ENCODE assay signal across 21 cellular contexts in genomic region chr6:134753001-134753400, GRCh38.
A peak's percentile ranks its signal among the peaks of the same experiment; 100 is the strongest.
DNase-seq lines count a peak whose midpoint lies in the region; ATAC-seq and TF ChIP-seq lines count a peak whose summit lies in the region.
"Had no signal": no experiment of that assay in that cellular context is flagged by ENCODE, and none has a peak within 500 bp of the region (broad histone marks: within the 10 kb centered on the region; RNA-seq: fewer than 3 reads in every experiment).

No MANE protein-coding gene starts in this region.

- no peak for TF ChIP-seq EP300 in stomach (IDR thresholded peaks at IDR 0.05)

- TF ChIP-seq CTCF in mammary epithelial cell (conservative IDR thresholded peaks at IDR 0.05 in 1 of 2, IDR thresholded peaks at IDR 0.05 in 1 of 2; ENCODE audit: extremely low read depth in 1 of 2, insufficient read depth in 1 of 2, low read depth in 1 of 2, low read length in 2 of 2) (no peak), MCF 10A (IDR thresholded peaks at IDR 0.05; ENCODE audit: unreplicated experiment) (no peak), epithelial cell of proximal tubule (conservative IDR thresholded peaks at IDR 0.05; ENCODE audit: low read depth, low read length) (no peak), stomach (IDR thresholded peaks at IDR 0.05) (no peak), ascending aorta (IDR thresholded peaks at IDR 0.05) (no peak)

- intact Hi-C loops in mammary epithelial cell (cut with micrococcal nuclease), result no loop called here
- intact Hi-C loops in MCF 10A (cut with micrococcal nuclease), result no loop called here
- intact Hi-C loops in stomach (cut with DNase I; ENCODE audit: low total_unique reads), result no loop called here
- intact Hi-C loops in ascending aorta (cut with DNase I), result no loop called here

- dilution Hi-C loops in mammary epithelial cell (cut with HindIII; ENCODE audit: low sequenced_read_pairs), result no loop called here

- peaks cover 6% of the 10 kb centered on the region for H3K4me1 ChIP-seq in mammary epithelial cell (ENCODE audit: insufficient read depth, low read length)
- H3K4me1 ChIP-seq in stomach, result no peaks in the 10 kb centered on the region
- no peaks in the 10 kb centered on the region for H3K4me1 ChIP-seq in ascending aorta
- H3K4me1 ChIP-seq: BLaER1 treated with 17β-estradiol and CSF1 and Interleukin-3, amounts not matched to agents 10 nM and 100 nM had no signal

- ATAC-seq in activated naive CD8-positive, alpha-beta T cell treated with anti-CD3 and anti-CD28 coated beads, Interleukin-2, amount 50 U/mL, for 24 hours, result no peak
- ATAC-seq in activated naive CD4-positive, alpha-beta T cell treated with anti-CD3 and anti-CD28 coated beads, Interleukin-2, amount 50 U/mL, for 72 hours, result no peak

- DNase-seq in mammary epithelial cell (peak; percentile 15), MCF 10A (ENCODE audit: unreplicated experiment) (no peak), epithelial cell of proximal tubule (ENCODE audit: low read depth) (peak; percentile 84), mucosa of gallbladder (ENCODE audit: low spot score) (peak; percentile 66), stomach (no peak), ascending aorta (ENCODE audit: low spot score in 2 of 2) (no peak)
- DNase-seq in activated naive CD8-positive, alpha-beta T cell treated with anti-CD3 and anti-CD28 coated beads, Interleukin-2, amount 50 U/mL, for 24 hours, result no peak
- no peak for DNase-seq in activated naive CD4-positive, alpha-beta T cell treated with anti-CD3 and anti-CD28 coated beads, Interleukin-2, amount 50 U/mL, for 72 hours (ENCODE audit: low spot score in 2 of 2)
- DNase-seq: 8988T; DMS53; H9; MV-4-11; NCI-H1436; NCI-H2029 treated with DMSO at 0.1 percent for 48 hours; NCI-H2227 treated with DMSO at 0.1 percent for 48 hours; NCI-H526 treated with DMSO at 0.1 percent for 48 hours; NK-92 treated with Interleukin-12 subunit alpha and Interleukin-12 subunit beta, amount 100 ng/mL, for 24 hours; OCI-M1 had no signal

- H3K27ac ChIP-seq in mammary epithelial cell (ENCODE audit: insufficient read depth, low read depth, low read length) (no peak overlapping the region), stomach (peak overlapping the region in 3 of 5 donors; percentile 4 to 49 (median 15)), ascending aorta (no peak overlapping the region)
- H3K27ac ChIP-seq: BLaER1 treated with 17β-estradiol and CSF1 and Interleukin-3, amounts not matched to agents 10 nM and 100 nM; RWPE1 had no signal

- TF ChIP-seq POLR2A in stomach (IDR thresholded peaks at IDR 0.05), result no peak

- no peaks in the 10 kb centered on the region for H3K79me2 ChIP-seq in mammary epithelial cell (ENCODE audit: insufficient read depth, low read length)

- no peak overlapping the region for H2AFZ ChIP-seq in mammary epithelial cell (ENCODE audit: low read depth, low read length)

- WGBS in mammary epithelial cell (ENCODE audit: low coverage, missing lambda C conversion rate), result 59% methylated on average over 4 of the region's 4 CpGs
- WGBS in stomach, 5 donors, result 11 to 28% (median 25%) methylated on average over 4 of the region's 4 CpGs

- no peaks in the 10 kb centered on the region for H3K36me3 ChIP-seq in mammary epithelial cell (ENCODE audit: insufficient read depth, low read length)
- H3K36me3 ChIP-seq in stomach, result no peaks in the 10 kb centered on the region
- H3K36me3 ChIP-seq in ascending aorta, result no peaks in the 10 kb centered on the region
- H3K36me3 ChIP-seq: BLaER1 treated with 17β-estradiol and CSF1 and Interleukin-3, amounts not matched to agents 10 nM and 100 nM had no signal

- H3K27me3 Mint-ChIP-seq in MCF 10A (ENCODE audit: insufficient read depth, unreplicated experiment), result no peaks in the 10 kb centered on the region
- peaks cover 5% of the 10 kb centered on the region for H3K27me3 Mint-ChIP-seq in activated naive CD8-positive, alpha-beta T cell treated with anti-CD3 and anti-CD28 coated beads, Interleukin-2, amount 50 U/mL, for 24 hours

- BruUV-seq in mammary epithelial cell (replicated peaks; lab: Mats Ljungman, UMichigan) (no TSS peak), MCF 10A (replicated peaks; lab: Mats Ljungman, UMichigan) (no TSS peak)

- in situ Hi-C loops in mammary epithelial cell (cut with MboI; ENCODE audit: low sequenced_read_pairs in 2 of 2), result no loop called here

- H3K9me3 Mint-ChIP-seq in MCF 10A (ENCODE audit: unreplicated experiment), result no peaks in the 10 kb centered on the region
- H3K9me3 Mint-ChIP-seq in activated naive CD8-positive, alpha-beta T cell treated with anti-CD3 and anti-CD28 coated beads, Interleukin-2, amount 50 U/mL, for 24 hours, result no peaks in the 10 kb centered on the region
- H3K9me3 Mint-ChIP-seq in activated naive CD4-positive, alpha-beta T cell treated with anti-CD3 and anti-CD28 coated beads, Interleukin-2, amount 50 U/mL, for 72 hours, result no peaks in the 10 kb centered on the region
- H3K9me3 Mint-ChIP-seq: H9 had no signal

- H3K9ac ChIP-seq in mammary epithelial cell (ENCODE audit: insufficient read depth, low read length), result no peak overlapping the region
- H3K9ac ChIP-seq: BLaER1 treated with 17β-estradiol and CSF1 and Interleukin-3, amounts not matched to agents 10 nM and 100 nM had no signal

- no peaks in the 10 kb centered on the region for H3K4me1 Mint-ChIP-seq in MCF 10A (ENCODE audit: insufficient read depth, unreplicated experiment)
- no peaks in the 10 kb centered on the region for H3K4me1 Mint-ChIP-seq in activated naive CD8-positive, alpha-beta T cell treated with anti-CD3 and anti-CD28 coated beads, Interleukin-2, amount 50 U/mL, for 24 hours
- H3K4me1 Mint-ChIP-seq: IgD-negative memory B cell had no signal

- H4K20me1 ChIP-seq in mammary epithelial cell (ENCODE audit: insufficient read depth, low read length), result no peaks in the 10 kb centered on the region
- H4K20me1 ChIP-seq: BLaER1 treated with 17β-estradiol and CSF1 and Interleukin-3, amounts not matched to agents 10 nM and 100 nM had no signal

- H3K4me2 ChIP-seq in mammary epithelial cell (ENCODE audit: insufficient read depth, low read depth, low read length), result no peak overlapping the region
- H3K4me2 ChIP-seq: BLaER1 treated with 17β-estradiol and CSF1 and Interleukin-3, amounts not matched to agents 10 nM and 100 nM had no signal

- H3K9me3 ChIP-seq in mammary epithelial cell (replicated peaks; ENCODE audit: insufficient read depth, low read length), result no peaks in the 10 kb centered on the region
- H3K9me3 ChIP-seq in stomach, result no peaks in the 10 kb centered on the region
- H3K9me3 ChIP-seq in ascending aorta, result no peaks in the 10 kb centered on the region
- H3K9me3 ChIP-seq: BLaER1 treated with 17β-estradiol and CSF1 and Interleukin-3, amounts not matched to agents 10 nM and 100 nM had no signal

- H3K36me3 Mint-ChIP-seq in MCF 10A (ENCODE audit: insufficient read depth, unreplicated experiment), result no peaks in the 10 kb centered on the region
- no peaks in the 10 kb centered on the region for H3K36me3 Mint-ChIP-seq in activated naive CD8-positive, alpha-beta T cell treated with anti-CD3 and anti-CD28 coated beads, Interleukin-2, amount 50 U/mL, for 24 hours (ENCODE audit: low read depth)
- H3K36me3 Mint-ChIP-seq in activated naive CD4-positive, alpha-beta T cell treated with anti-CD3 and anti-CD28 coated beads, Interleukin-2, amount 50 U/mL, for 72 hours, result no peaks in the 10 kb centered on the region
- H3K36me3 Mint-ChIP-seq: IgD-negative memory B cell had no signal

- H3K4me3 Mint-ChIP-seq in MCF 10A (ENCODE audit: unreplicated experiment), result no peak overlapping the region
- H3K4me3 Mint-ChIP-seq in activated naive CD8-positive, alpha-beta T cell treated with anti-CD3 and anti-CD28 coated beads, Interleukin-2, amount 50 U/mL, for 24 hours, result no peak overlapping the region
- H3K4me3 Mint-ChIP-seq: H9, IgD-negative memory B cell had no signal

- POLR2A ChIA-PET in MCF 10A (lab: Yijun Ruan, JAX), result no interaction called here

- H3K27me3 ChIP-seq in mammary epithelial cell (ENCODE audit: insufficient read depth, low read length), result no peaks in the 10 kb centered on the region
- H3K27me3 ChIP-seq in stomach, result no peaks in the 10 kb centered on the region
- H3K27me3 ChIP-seq in ascending aorta, result no peaks in the 10 kb centered on the region
- H3K27me3 ChIP-seq: BLaER1 treated with 17β-estradiol and CSF1 and Interleukin-3, amounts not matched to agents 10 nM and 100 nM had no signal

- no peak overlapping the region for H3K27ac Mint-ChIP-seq in MCF 10A (ENCODE audit: low read depth, unreplicated experiment)
- H3K27ac Mint-ChIP-seq in activated naive CD8-positive, alpha-beta T cell treated with anti-CD3 and anti-CD28 coated beads, Interleukin-2, amount 50 U/mL, for 24 hours, result no peak overlapping the region
- H3K27ac Mint-ChIP-seq in activated naive CD4-positive, alpha-beta T cell treated with anti-CD3 and anti-CD28 coated beads, Interleukin-2, amount 50 U/mL, for 72 hours, result no peak overlapping the region
- H3K27ac Mint-ChIP-seq: IgD-negative memory B cell had no signal

- H3K4me3 ChIP-seq in mammary epithelial cell (replicated peaks in 1 of 3; ENCODE audit: insufficient read depth in 1 of 3, low read depth in 2 of 3, low read length in 3 of 3) (no peak overlapping the region), epithelial cell of proximal tubule (ENCODE audit: low read depth, low read length) (no peak overlapping the region), stomach (no peak overlapping the region), ascending aorta (no peak overlapping the region)
- H3K4me3 ChIP-seq: BLaER1 treated with 17β-estradiol and CSF1 and Interleukin-3, amounts not matched to agents 10 nM and 100 nM had no signal

- CTCF ChIA-PET in mammary epithelial cell (lab: Charles Lee; ENCODE audit: low non-redundant PET), result no interaction called here
- CTCF ChIA-PET in MCF 10A (lab: Yijun Ruan, JAX), result no interaction called here

Comparison
In these comparisons a context has a peak if more than half of its experiments do, and no peak if none do; other contexts are left out.
1. DNase-seq: peak in mammary epithelial cell (single experiment), epithelial cell of proximal tubule (single experiment) and mucosa of gallbladder (single experiment); none in MCF 10A (single experiment), stomach (single experiment), activated naive CD8-positive, alpha-beta T cell treated with anti-CD3 and anti-CD28 coated beads, Interleukin-2, amount 50 U/mL, for 24 hours (single experiment), activated naive CD4-positive, alpha-beta T cell treated with anti-CD3 and anti-CD28 coated beads, Interleukin-2, amount 50 U/mL, for 72 hours (0 of 2) and ascending aorta (0 of 2).
2. H3K27ac ChIP-seq: peak in stomach (3 of 5); none in mammary epithelial cell (single experiment) and ascending aorta (0 of 2).